11 cellular contexts compared by ENCODE assay signal in genomic region chr5:126015244-126016054, GRCh38.
DNase-seq lines count a peak whose midpoint lies in the region; ATAC-seq and TF ChIP-seq lines count a peak whose summit lies in the region.
"Had no signal": no experiment of that assay in that cellular context is flagged by ENCODE, and none has a peak within 500 bp of the region (broad histone marks: within the 10 kb centered on the region; RNA-seq: fewer than 3 reads in every experiment).

No MANE protein-coding gene starts in this region.

- POLR2A ChIA-PET in RWPE1 (lab: Yijun Ruan, JAX; ENCODE audit: low non-redundant PET): no interaction called here

- CTCF ChIA-PET in RWPE1 (lab: Yijun Ruan, JAX): no interaction called here

- TF ChIP-seq CTCF in AG09319 (IDR thresholded peaks at IDR 0.05; ENCODE audit: low read depth, low read length) (no peak), cardiac fibroblast (IDR thresholded peaks at IDR 0.05; ENCODE audit: low read depth, low read length) (no peak), RWPE1 (conservative IDR thresholded peaks at IDR 0.05; ENCODE audit: low read depth) (no peak)

- peak; percentile 87 for ATAC-seq in left lobe of liver
- no peak for ATAC-seq in GM19395 (IDR thresholded peaks at IDR 0.05; ENCODE audit: unreplicated experiment)
- ATAC-seq: activated T-cell treated with anti-CD3 and anti-CD28 coated beads, Interleukin-2, amount 50 U/mL, for 72 hours; mucosa of descending colon had no signal

- H3K27ac ChIP-seq in RWPE1: no peak overlapping the region

- DNase-seq in AG09319 (ENCODE audit: extremely low read depth, low read depth) (peak; percentile 16), NCI-H1105 treated with DMSO at 0.1 percent for 48 hours (lab: John Stamatoyannopoulos, UW) (peak; percentile 85), cardiac fibroblast (ENCODE audit: low read depth in 2 of 2) (peak; percentile 55 to 67), left lobe of liver (ENCODE audit: low spot score) (no peak), RWPE1 (ENCODE audit: low spot score) (no peak), mucosa of gallbladder (ENCODE audit: low spot score) (no peak), NCI-H1048 (lab: John Stamatoyannopoulos, UW) (no peak)
- DNase-seq: activated T-cell treated with anti-CD3 and anti-CD28 coated beads, Interleukin-2, amount 50 U/mL, for 72 hours; erythroblast; mucosa of descending colon had no signal

- H3K4me3 ChIP-seq in cardiac fibroblast (replicated peaks in 1 of 2; ENCODE audit: low read depth in 2 of 2, low read length in 2 of 2): no peak overlapping the region
- H3K4me3 ChIP-seq: mucosa of descending colon had no signal

Comparison
In these comparisons a context has a peak if more than half of its experiments do, and no peak if none do; other contexts are left out.
1. DNase-seq: peak in AG09319 (single experiment), NCI-H1105 treated with DMSO at 0.1 percent for 48 hours (single experiment) and cardiac fibroblast (2 of 2); none in left lobe of liver (single experiment), RWPE1 (single experiment), mucosa of gallbladder (single experiment) and NCI-H1048 (single experiment).